Comparison of ENCODE assay signal across 1 cellular context in the genomic region with DNA sequence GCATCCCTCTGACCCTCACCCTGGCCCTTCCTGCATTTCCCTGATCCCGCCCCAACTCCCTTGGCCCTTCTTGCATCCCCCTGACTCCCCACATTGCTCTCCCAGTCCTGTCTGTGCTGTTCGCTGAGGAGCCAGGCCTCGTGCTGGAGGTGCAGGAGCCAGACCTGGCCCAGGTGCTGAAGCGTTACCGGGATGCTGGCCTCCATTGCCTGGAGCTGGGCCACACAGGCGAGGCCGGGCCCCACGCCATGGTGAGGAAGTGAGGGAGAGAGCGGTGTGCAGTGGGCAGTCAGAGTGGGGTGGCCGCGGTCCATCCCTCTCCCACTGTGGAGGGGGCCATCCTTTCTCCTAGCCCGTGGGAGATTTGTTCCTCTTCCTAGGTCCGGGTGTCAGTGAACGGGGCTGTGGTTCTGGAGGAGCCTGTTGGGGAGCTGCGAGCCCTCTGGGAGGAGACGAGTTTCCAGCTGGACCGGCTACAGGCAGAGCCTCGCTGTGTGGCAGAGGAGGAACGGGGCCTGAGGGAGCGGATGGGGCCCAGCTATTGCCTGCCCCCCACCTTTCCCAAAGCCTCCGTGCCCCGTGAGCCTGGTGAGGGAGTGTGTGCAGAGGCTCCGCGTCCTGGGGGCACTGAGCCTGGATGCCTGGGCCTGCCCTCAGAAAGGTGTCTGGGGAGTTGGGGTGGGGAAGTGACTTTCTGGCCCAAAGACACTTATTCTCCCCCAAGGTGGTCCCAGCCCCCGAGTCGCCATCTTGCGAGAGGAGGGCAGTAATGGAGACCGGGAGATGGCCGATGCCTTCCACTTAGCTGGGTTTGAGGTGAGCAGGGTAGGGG.
TF ChIP-seq lines count a peak whose summit lies in the region.

No MANE protein-coding gene starts in this region.

TF ChIP-seq in HepG2, 621 proteins besides CTCF, POLR2A, EP300 and RAD21:
- no peak for TF ChIP-seq ZSCAN25 (CRISPR knock-in tag; IDR thresholded peaks at IDR 0.05)
- TF ChIP-seq ZBTB33 (CRISPR knock-in tag; IDR thresholded peaks at IDR 0.05), result no peak
- 0 out of 2 replicates have a peak, but pooled peaks have one; percentile 20 for TF ChIP-seq RBFOX2 (IDR thresholded peaks at IDR 0.05; ENCODE audit: low read depth, low read length)
- TF ChIP-seq MXI1 (IDR thresholded peaks at IDR 0.05; ENCODE audit: borderline replicate concordance, low read depth, low read length), result no peak
